ENCODE assay signal across 8 cellular contexts in genomic region chr3:50336452-50337174, GRCh38. TPM values are rescaled to one million over a fixed set of nuclear protein-coding genes. Genes with fewer than 3 reads are reported as not detected.
DNase-seq lines count a peak whose midpoint lies in the region; ATAC-seq and TF ChIP-seq lines count a peak whose summit lies in the region.

No MANE protein-coding gene starts in this region.

- no peaks in the 10 kb centered on the region for H3K27me3 ChIP-seq in SJCRH30
- no peaks in the 10 kb centered on the region for H3K27me3 ChIP-seq in esophagus (ENCODE audit: control insufficient read depth in 1 of 2, insufficient read depth in 2 of 2, low read length in 2 of 2)

- peaks cover 5% of the 10 kb centered on the region for H3K36me3 Mint-ChIP-seq in osteocyte (ENCODE audit: unreplicated experiment)

- WGBS in esophagus, 2 donors: 0 to 1% methylated on average over 23 to 31 of the region's 31 CpGs

- H3K36me3 ChIP-seq in SJCRH30 (peaks cover 6% of the 10 kb centered on the region; the same call in 1 of the 2 replicates), esophagus (ENCODE audit: control insufficient read depth in 2 of 2, insufficient read depth in 2 of 2, low read length in 1 of 2) (peaks cover 1 to 6% of the 10 kb centered on the region in 2 donors)

- H3K4me3 ChIP-seq in SJCRH30 (peak overlapping the region; percentile 79), esophagus (ENCODE audit: low read depth in 1 of 2, low read length in 2 of 2) (peak overlapping the region; percentile 55 to 76)

- TF ChIP-seq CTCF in osteocyte (IDR thresholded peaks at IDR 0.05): no peak

- H3K9me3 ChIP-seq in SJCRH30 (replicated peaks) (no peaks in the 10 kb centered on the region), esophagus (ENCODE audit: control insufficient read depth in 2 of 2, insufficient read depth in 1 of 2, low read depth in 1 of 2, low read length in 1 of 2) (no peaks in the 10 kb centered on the region)

- ATAC-seq in HG02870 (IDR thresholded peaks at IDR 0.05; ENCODE audit: unreplicated experiment): peak; percentile 20

- H3K27ac Mint-ChIP-seq in osteocyte (ENCODE audit: unreplicated experiment): peak overlapping the region; percentile 96

- peaks cover 55% of the 10 kb centered on the region for H3K4me1 Mint-ChIP-seq in osteocyte (ENCODE audit: unreplicated experiment)

- H3K27ac ChIP-seq in SJCRH30 (peak overlapping the region; percentile 67), esophagus (ENCODE audit: low read depth in 2 of 2, low read length in 1 of 2) (peak overlapping the region; percentile 98 to 99)

- H3K4me3 Mint-ChIP-seq in osteocyte (ENCODE audit: unreplicated experiment): peak overlapping the region; percentile 87

- H3K4me1 ChIP-seq in SJCRH30 (peaks cover 4% of the 10 kb centered on the region; the same call in 1 of the 2 replicates), esophagus (ENCODE audit: control insufficient read depth in 2 of 2, insufficient read depth in 2 of 2, low read length in 1 of 2) (peaks cover 10 to 18% of the 10 kb centered on the region in 2 donors)

- DNase-seq in activated T-cell treated with anti-CD3 and anti-CD28 coated beads for 4 hours (peak; percentile 32), SJCRH30 (peak in 1 of 2 experiments; percentile 38), osteocyte (ENCODE audit: extremely low spot score, unreplicated experiment) (no peak), NCI-H510A (lab: John Stamatoyannopoulos, UW) (no peak), DMS79 treated with DMSO at 0.1 percent for 48 hours (lab: John Stamatoyannopoulos, UW) (no peak)
- no peak for DNase-seq in activated T-cell treated with anti-CD3 and anti-CD28 coated beads, Interleukin-2, amount 50 U/mL, for 1 hour

- H3K9me3 Mint-ChIP-seq in osteocyte (ENCODE audit: unreplicated experiment): no peaks in the 10 kb centered on the region

- no peaks in the 10 kb centered on the region for H3K27me3 Mint-ChIP-seq in osteocyte (ENCODE audit: unreplicated experiment)

RNA-seq across cellular contexts. Expression of gene RASSF1, which starts 4.0 kb away (rescaled TPM):
- 11.7 and 12.7 TPM in 2 replicates for total RNA-seq in SJCRH30 (2014; rRNA removed; shearing (Covaris generic))
- polyA plus RNA-seq in esophagus: 10 to 100 TPM; 15.0 to 20.3 TPM
- total RNA-seq in osteocyte: 12.8 and 13.7 TPM in 2 replicates

RNA-seq across cellular contexts. Expression of gene TUSC2, which starts 8.6 kb away (rescaled TPM):
- total RNA-seq in SJCRH30 (2014; rRNA removed; shearing (Covaris generic)): 21.2 and 26.4 TPM in 2 replicates
- 10 to 100 TPM; 14.2 to 34.6 TPM for polyA plus RNA-seq in esophagus
- total RNA-seq in osteocyte: 16.9 and 18.3 TPM in 2 replicates

RNA-seq across cellular contexts. Expression of gene ZMYND10, which starts 8.9 kb away (rescaled TPM):
- 0.73 and 0.99 TPM in 2 replicates for total RNA-seq in SJCRH30 (2014; rRNA removed; shearing (Covaris generic))
- polyA plus RNA-seq in esophagus: under 1 TPM; 0.29 to 0.35 TPM
- total RNA-seq in osteocyte: 0.50 and 1.6 TPM in 2 replicates

RNA-seq across cellular contexts. Expression of gene NPRL2, which starts 14.0 kb away (rescaled TPM):
- total RNA-seq in SJCRH30 (2014; rRNA removed; shearing (Covaris generic)): 14.0 and 14.4 TPM in 2 replicates
- 10 to 100 TPM; 14.9 to 16.4 TPM for polyA plus RNA-seq in esophagus
- total RNA-seq in osteocyte: 21.0 and 25.9 TPM in 2 replicates

RNA-seq across cellular contexts. Expression of gene CYB561D2, which starts 14.0 kb away (rescaled TPM):
- 6.5 and 8.9 TPM in 2 replicates for total RNA-seq in SJCRH30 (2014; rRNA removed; shearing (Covaris generic))
- polyA plus RNA-seq in esophagus: 10 to 100 TPM; 12.8 to 21.8 TPM
- 17.2 and 18.2 TPM in 2 replicates for total RNA-seq in osteocyte
